Comparison of ENCODE assay signal across 8 cellular contexts in the genomic region with DNA sequence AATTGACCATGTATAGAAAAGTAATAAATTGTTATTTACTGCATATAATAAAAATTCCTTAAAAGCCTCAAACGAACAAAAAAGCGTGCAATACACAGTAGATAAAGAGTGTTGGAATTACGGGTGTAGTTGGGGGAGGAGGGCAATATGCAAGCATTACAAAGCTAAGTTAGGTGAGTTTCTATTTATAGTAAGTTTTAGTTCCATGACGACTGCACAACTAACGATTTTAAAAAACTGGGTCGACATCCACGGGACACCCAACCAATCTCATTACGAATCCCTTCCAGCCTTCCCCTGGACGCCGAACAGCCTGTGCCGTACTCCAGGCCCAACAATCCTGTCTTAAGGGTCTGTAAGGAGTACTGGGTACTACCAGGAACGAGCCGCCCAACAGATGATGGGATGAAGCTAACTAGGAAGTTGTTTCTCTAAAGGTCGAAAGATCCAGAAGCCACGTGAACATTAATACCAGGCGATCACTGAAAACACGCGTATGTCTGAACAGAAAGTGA. TPM values are rescaled to one million over a fixed set of nuclear protein-coding genes. Genes with fewer than 3 reads are reported as not detected.
DNase-seq lines count a peak whose midpoint lies in the region; ATAC-seq and TF ChIP-seq lines count a peak whose summit lies in the region.

No MANE protein-coding gene starts in this region.

- ATAC-seq in HG03442 (IDR thresholded peaks at IDR 0.05; ENCODE audit: unreplicated experiment) (peak; percentile 3), HG03280 (IDR thresholded peaks at IDR 0.05; ENCODE audit: unreplicated experiment) (no peak)

- H3K27ac ChIP-seq in testis: no peak overlapping the region

- H3K36me3 Mint-ChIP-seq in activated T-helper 2 cell treated with anti-CD3 and anti-CD28 coated beads, Interferon-gamma antibody, Interleukin-2, Interleukin-4, amounts not matched to agents 10 μg/mL and 5 μg/mL and 100 μg/mL, durations not matched to agents 14 hours and 24 hours and 36 hours (ENCODE audit: low read depth): peaks cover 28% of the 10 kb centered on the region

- peaks cover 30% of the 10 kb centered on the region for H3K4me1 Mint-ChIP-seq in activated T-helper 2 cell treated with anti-CD3 and anti-CD28 coated beads, Interferon-gamma antibody, Interleukin-2, Interleukin-4, amounts not matched to agents 10 μg/mL and 5 μg/mL and 100 μg/mL, durations not matched to agents 14 hours and 24 hours and 36 hours (ENCODE audit: low read depth)

- no peaks in the 10 kb centered on the region for H3K27me3 ChIP-seq in testis

- no peaks in the 10 kb centered on the region for H3K9me3 ChIP-seq in testis

- H3K27ac Mint-ChIP-seq in activated T-helper 2 cell treated with anti-CD3 and anti-CD28 coated beads, Interferon-gamma antibody, Interleukin-2, Interleukin-4, amounts not matched to agents 10 μg/mL and 5 μg/mL and 100 μg/mL, durations not matched to agents 14 hours and 24 hours and 36 hours: peak overlapping the region; percentile 91

- TF ChIP-seq CTCF in testis (IDR thresholded peaks at IDR 0.05): no peak

- no peak for TF ChIP-seq POLR2A in testis (IDR thresholded peaks at IDR 0.05)

- peak overlapping the region; percentile 91 for H3K4me3 Mint-ChIP-seq in activated T-helper 2 cell treated with anti-CD3 and anti-CD28 coated beads, Interferon-gamma antibody, Interleukin-2, Interleukin-4, amounts not matched to agents 10 μg/mL and 5 μg/mL and 100 μg/mL, durations not matched to agents 14 hours and 24 hours and 36 hours (ENCODE audit: low read depth)

- WGBS in testis, 2 donors: 1 to 3% methylated on average over 16 to 18 of the region's 18 CpGs

- no peaks in the 10 kb centered on the region for H3K27me3 Mint-ChIP-seq in activated T-helper 2 cell treated with anti-CD3 and anti-CD28 coated beads, Interferon-gamma antibody, Interleukin-2, Interleukin-4, amounts not matched to agents 10 μg/mL and 5 μg/mL and 100 μg/mL, durations not matched to agents 14 hours and 24 hours and 36 hours (ENCODE audit: low read depth)

- H3K9me3 Mint-ChIP-seq in activated T-helper 2 cell treated with anti-CD3 and anti-CD28 coated beads, Interferon-gamma antibody, Interleukin-2, Interleukin-4, amounts not matched to agents 10 μg/mL and 5 μg/mL and 100 μg/mL, durations not matched to agents 14 hours and 24 hours and 36 hours: no peaks in the 10 kb centered on the region

- no peaks in the 10 kb centered on the region for H3K36me3 ChIP-seq in testis (ENCODE audit: low read depth, missing control alignments)

- no peaks in the 10 kb centered on the region for H3K4me1 ChIP-seq in testis

- peak overlapping the region; percentile 61 to 62 for H3K4me3 ChIP-seq in testis

- intact Hi-C loops in activated T-helper 2 cell treated with anti-CD3 and anti-CD28 coated beads, Interferon-gamma antibody, Interleukin-2, Interleukin-4, amounts not matched to agents 10 μg/mL and 5 μg/mL and 100 μg/mL, durations not matched to agents 14 hours and 24 hours and 36 hours (cut with micrococcal nuclease): loop anchor here (5.0 to 10.0 kb wide), 3 partner anchors 337 to 1250 kb away; partner anchors contain the start of genes HSPBAP1 and SLC49A4
- intact Hi-C loops in testis (cut with DNase I; ENCODE audit: low total_unique reads): no loop called here

- DNase-seq in DMS 273 (lab: John Stamatoyannopoulos, UW; ENCODE audit: unreplicated experiment) (peak; percentile 72), DMS 273 treated with DMSO at 0.1 percent for 48 hours (lab: John Stamatoyannopoulos, UW) (no peak), kidney glomerular epithelial cell (lab: John Stamatoyannopoulos, UW) (peak; percentile 13), testis (no peak), iPS-NIHi11 (ENCODE audit: low spot score) (no peak)
- DNase-seq in activated T-helper 2 cell treated with anti-CD3 and anti-CD28 coated beads, Interferon-gamma antibody, Interleukin-2, Interleukin-4, amounts not matched to agents 10 μg/mL and 5 μg/mL and 100 μg/mL, durations not matched to agents 14 hours and 24 hours and 36 hours (ENCODE audit: low spot score): no peak

RNA-seq across cellular contexts. Expression of gene POLQ, which starts 0.7 kb away (rescaled TPM):
- total RNA-seq in activated T-helper 2 cell treated with anti-CD3 and anti-CD28 coated beads, Interferon-gamma antibody, Interleukin-2, Interleukin-4, amounts not matched to agents 10 μg/mL and 5 μg/mL and 100 μg/mL, durations not matched to agents 14 hours and 24 hours and 36 hours: 23.8 and 24.0 TPM in 2 replicates
- 10 to 100 TPM in 1 of 2 donors, 1 to 10 TPM in 1; 7.7 to 12.0 TPM for total RNA-seq in testis
- polyA plus RNA-seq in testis (ENCODE audit: insufficient read depth, low read depth, low replicate concordance): 3.7 TPM

RNA-seq across cellular contexts. Expression of gene ARGFX, which starts 22.6 kb away (rescaled TPM):
- total RNA-seq in activated T-helper 2 cell treated with anti-CD3 and anti-CD28 coated beads, Interferon-gamma antibody, Interleukin-2, Interleukin-4, amounts not matched to agents 10 μg/mL and 5 μg/mL and 100 μg/mL, durations not matched to agents 14 hours and 24 hours and 36 hours: not detected in 2 replicates
- total RNA-seq in testis: under 1 TPM; 0.31 to 0.55 TPM
- not detected for polyA plus RNA-seq in testis (ENCODE audit: insufficient read depth, low read depth, low replicate concordance)

RNA-seq across cellular contexts. Expression of gene FBXO40, which starts 48.1 kb away (rescaled TPM):
- not detected in 2 replicates for total RNA-seq in activated T-helper 2 cell treated with anti-CD3 and anti-CD28 coated beads, Interferon-gamma antibody, Interleukin-2, Interleukin-4, amounts not matched to agents 10 μg/mL and 5 μg/mL and 100 μg/mL, durations not matched to agents 14 hours and 24 hours and 36 hours
- total RNA-seq in testis: under 1 TPM; 0.31 to 0.68 TPM
- 0.61 TPM for polyA plus RNA-seq in testis (ENCODE audit: insufficient read depth, low read depth, low replicate concordance)

Comparison
In these comparisons a context has a peak if more than half of its experiments do, and no peak if none do; other contexts are left out.
1. DNase-seq: peak in DMS 273 (single experiment) and kidney glomerular epithelial cell (single experiment); none in DMS 273 treated with DMSO at 0.1 percent for 48 hours (single experiment), activated T-helper 2 cell treated with anti-CD3 and anti-CD28 coated beads, Interferon-gamma antibody, Interleukin-2, Interleukin-4, amounts not matched to agents 10 μg/mL and 5 μg/mL and 100 μg/mL, durations not matched to agents 14 hours and 24 hours and 36 hours (single experiment), testis (single experiment) and iPS-NIHi11 (single experiment).